In the genomic region with DNA sequence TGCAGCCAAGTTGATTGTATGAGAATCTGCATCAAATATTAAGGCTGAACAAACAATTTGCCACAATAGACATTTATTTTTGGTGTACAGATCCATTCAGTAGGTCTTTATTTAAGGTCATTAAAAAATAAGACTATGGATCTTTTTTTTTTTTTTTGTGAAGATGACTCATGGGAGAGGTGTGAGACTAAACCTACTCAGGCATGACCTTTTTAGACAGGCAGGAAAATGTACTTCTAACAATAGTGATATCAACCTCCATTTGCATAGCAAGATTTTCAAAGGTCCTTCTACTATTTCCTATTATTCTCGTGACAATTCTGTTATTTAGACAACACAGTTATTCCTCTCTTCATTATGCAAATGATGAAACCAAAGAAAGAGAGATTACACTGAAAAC, we compare ENCODE assay signal across 21 cellular contexts. TPM values are rescaled to one million over a fixed set of nuclear protein-coding genes. Genes with fewer than 3 reads are reported as not detected.
"Had no signal": no experiment of that assay in that cellular context is flagged by ENCODE, and none has a peak within 500 bp of the region (broad histone marks: within the 10 kb centered on the region; RNA-seq: fewer than 3 reads in every experiment).

No MANE protein-coding gene starts in this region.

- H3K27ac ChIP-seq: foreskin keratinocyte, hepatocyte, neutrophil, right atrium auricular region, sigmoid colon, skin epidermis, testis, tibial nerve, upper lobe of right lung, vagina had no signal

- DNase-seq: dermis blood vessel endothelial cell; erythroblast; foreskin keratinocyte; kidney; naive thymus-derived CD8-positive, alpha-beta T cell; posterior cingulate gyrus; sigmoid colon; stimulated activated CD4-positive, alpha-beta T cell treated with anti-CD3 and anti-CD28 coated beads, Interleukin-2, amount 100 ng/mL, for 24 hours; stimulated activated CD4-positive, alpha-beta T cell treated with anti-CD3 and anti-CD28 coated beads, Interleukin-4, amount 100 ng/mL, for 4 hours; stimulated activated naive B cell treated with anti-CD40 and anti-IgM and Interleukin-4, amounts not matched to agents 10 μg/mL and 1 μg/mL and 100 μg/mL, for 72 hours; stimulated activated naive CD8-positive, alpha-beta T cell treated with anti-CD3 and anti-CD28 coated beads, Interleukin-15, amount 100 ng/mL, for 72 hours; testis; upper lobe of right lung had no signal

- H3K4me3 ChIP-seq: hepatocyte, right atrium auricular region, sigmoid colon, skin epidermis, testis, tibial nerve, upper lobe of right lung, vagina had no signal

- H3K4me2 ChIP-seq: hepatocyte had no signal

- H3K36me3 ChIP-seq: neutrophil, right atrium auricular region, sigmoid colon, tibial nerve, upper lobe of right lung, vagina had no signal

- H3K79me2 ChIP-seq: hepatocyte had no signal

- H3K27me3 ChIP-seq: foreskin keratinocyte, hepatocyte, neutrophil, right atrium auricular region, sigmoid colon, testis, tibial nerve, upper lobe of right lung, vagina had no signal

- H3K9me3 ChIP-seq: neutrophil, right atrium auricular region, sigmoid colon, testis, upper lobe of right lung, vagina had no signal

- H3K4me1 ChIP-seq: foreskin keratinocyte, right atrium auricular region, sigmoid colon, testis, tibial nerve, vagina had no signal

RNA-seq across cellular contexts. Expression of gene PTPRR, which starts 39.9 kb away (rescaled TPM):
- total RNA-seq: dermis blood vessel endothelial cell; lung microvascular endothelial cell; mononuclear cell; naive thymus-derived CD8-positive, alpha-beta T cell; tibial nerve had no signal
